ENCODE assay signal across 8 cellular contexts in the genomic region with DNA sequence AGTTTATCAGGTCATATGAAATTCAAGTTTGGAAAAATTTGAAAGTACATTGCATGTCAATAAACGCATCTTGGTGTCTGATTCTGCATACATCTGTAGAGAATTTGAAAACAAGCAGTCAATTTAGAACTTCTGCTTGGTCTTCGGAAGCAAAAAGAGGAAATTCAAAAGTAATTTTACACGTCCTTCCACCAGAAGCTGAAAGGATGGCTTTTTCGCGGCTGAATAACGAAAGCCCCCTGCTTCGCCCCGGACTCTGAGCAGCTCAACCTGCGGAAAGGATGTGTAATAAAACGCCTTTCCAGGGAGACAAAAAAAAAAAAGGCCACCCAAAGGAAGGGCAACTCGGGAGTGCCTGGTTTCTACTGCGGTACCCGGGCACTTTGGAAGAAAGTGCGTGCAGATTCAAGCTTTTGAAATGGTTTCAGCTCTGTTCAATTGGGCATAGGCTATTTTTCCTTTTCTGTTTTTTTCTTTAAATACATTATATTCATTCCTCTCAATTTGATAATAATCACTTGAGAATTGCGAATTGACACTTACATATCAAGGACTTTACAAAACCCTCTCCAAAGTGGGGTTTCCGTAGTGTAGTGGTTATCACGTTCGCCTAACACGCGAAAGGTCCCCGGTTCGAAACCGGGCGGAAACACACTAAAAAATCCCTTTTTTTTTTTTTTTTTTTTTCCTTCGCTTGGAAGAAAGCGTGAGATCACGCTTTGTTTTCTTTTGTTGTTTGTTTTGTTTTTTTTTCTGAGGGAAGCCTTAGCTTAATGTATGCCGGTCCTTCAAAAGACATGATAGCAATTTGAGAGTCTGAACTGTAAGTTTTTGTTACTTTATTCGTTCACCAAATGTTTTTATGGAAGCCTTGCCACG. TPM values are rescaled to one million over a fixed set of nuclear protein-coding genes. Genes with fewer than 3 reads are reported as not detected.
DNase-seq lines count a peak whose midpoint lies in the region; ATAC-seq and TF ChIP-seq lines count a peak whose summit lies in the region.

No MANE protein-coding gene starts in this region.

- H3K9me2 ChIP-seq in OCI-LY1 (ENCODE audit: low read depth, low read length): no peaks in the 10 kb centered on the region

- H3K9me3 ChIP-seq in OCI-LY1 (ENCODE audit: low read length): no peaks in the 10 kb centered on the region

- no peaks in the 10 kb centered on the region for H3K36me3 Mint-ChIP-seq in IgD-negative memory B cell
- peaks cover 62% of the 10 kb centered on the region for H3K36me3 Mint-ChIP-seq in stimulated activated effector memory CD8-positive, alpha-beta T cell treated with anti-CD3 and anti-CD28 coated beads, Interleukin-12 subunit alpha, Interleukin-12 subunit beta, amount 100 ng/mL, for 72 hours

- no peaks in the 10 kb centered on the region for H4K20me1 ChIP-seq in OCI-LY1 (ENCODE audit: insufficient read depth, low read length)

- H3K27me3 Mint-ChIP-seq in IgD-negative memory B cell: no peaks in the 10 kb centered on the region

- TF ChIP-seq CTCF in GM06990 (IDR thresholded peaks at IDR 0.05; ENCODE audit: insufficient read depth, low read length, poor library complexity, severe bottlenecking) (no peak), OCI-LY1 (IDR thresholded peaks at IDR 0.05; ENCODE audit: low read length) (no peak)

- peak overlapping the region; percentile 78 for H3K4me3 ChIP-seq in GM06990 (replicated peaks; ENCODE audit: low read depth, low read length)
- H3K4me3 ChIP-seq in OCI-LY1 (ENCODE audit: low read depth, low read length, poor library complexity, severe bottlenecking): peak overlapping the region; percentile 71

- peak; percentile 67 for DNase-seq in GM06990 (ENCODE audit: extremely low read depth, insufficient read length)
- DNase-seq in activated CD8-positive, alpha-beta memory T cell treated with anti-CD3 and anti-CD28 coated beads, Interleukin-2, amount 50 U/mL, for 48 hours: peak; percentile 81
- no peak for DNase-seq in epithelial cell of prostate (ENCODE audit: low read depth, low spot score)
- DNase-seq in middle frontal gyrus (ENCODE audit: extremely low spot score, low spot score): peak; percentile 81
- peak; percentile 62 to 85 for DNase-seq in stimulated activated effector memory CD8-positive, alpha-beta T cell treated with anti-CD3 and anti-CD28 coated beads, Interleukin-12 subunit alpha, Interleukin-12 subunit beta, amount 100 ng/mL, for 72 hours (ENCODE audit: low spot score in 2 of 2)

- H3K4me1 ChIP-seq in OCI-LY1 (ENCODE audit: insufficient read depth, low read length, severe bottlenecking): peaks cover 27% of the 10 kb centered on the region

- no peak for ATAC-seq in stimulated activated effector memory CD8-positive, alpha-beta T cell treated with anti-CD3 and anti-CD28 coated beads, Interleukin-12 subunit alpha, Interleukin-12 subunit beta, amount 100 ng/mL, for 72 hours
- ATAC-seq in GM21360 (IDR thresholded peaks at IDR 0.05; ENCODE audit: unreplicated experiment): no peak

- peaks cover 30 to 39% (median 31%) of the 10 kb centered on the region in 3 donors for H3K4me1 Mint-ChIP-seq in IgD-negative memory B cell
- peaks cover 33% of the 10 kb centered on the region for H3K4me1 Mint-ChIP-seq in stimulated activated effector memory CD8-positive, alpha-beta T cell treated with anti-CD3 and anti-CD28 coated beads, Interleukin-12 subunit alpha, Interleukin-12 subunit beta, amount 100 ng/mL, for 72 hours

- H3F3A ChIP-seq in OCI-LY1 (ENCODE audit: insufficient read depth, low read length): peaks cover 32% of the 10 kb centered on the region

- peak overlapping the region; percentile 97 to 100 (median 98) for H3K4me3 Mint-ChIP-seq in IgD-negative memory B cell
- H3K4me3 Mint-ChIP-seq in stimulated activated effector memory CD8-positive, alpha-beta T cell treated with anti-CD3 and anti-CD28 coated beads, Interleukin-12 subunit alpha, Interleukin-12 subunit beta, amount 100 ng/mL, for 72 hours: peak overlapping the region; percentile 97

- H3K9ac ChIP-seq in OCI-LY1 (ENCODE audit: low read length): peak overlapping the region; percentile 82

- no peaks in the 10 kb centered on the region for H3K27me3 ChIP-seq in GM06990 (replicated peaks; ENCODE audit: control insufficient read depth, insufficient read depth, low read length)
- H3K27me3 ChIP-seq in OCI-LY1 (ENCODE audit: insufficient read depth, low read length): no peaks in the 10 kb centered on the region

- no peaks in the 10 kb centered on the region for H3K9me3 Mint-ChIP-seq in IgD-negative memory B cell
- no peaks in the 10 kb centered on the region for H3K9me3 Mint-ChIP-seq in stimulated activated effector memory CD8-positive, alpha-beta T cell treated with anti-CD3 and anti-CD28 coated beads, Interleukin-12 subunit alpha, Interleukin-12 subunit beta, amount 100 ng/mL, for 72 hours

- peak overlapping the region; percentile 98 to 100 (median 99) for H3K27ac Mint-ChIP-seq in IgD-negative memory B cell
- H3K27ac Mint-ChIP-seq in stimulated activated effector memory CD8-positive, alpha-beta T cell treated with anti-CD3 and anti-CD28 coated beads, Interleukin-12 subunit alpha, Interleukin-12 subunit beta, amount 100 ng/mL, for 72 hours: peak overlapping the region; percentile 99

- peak overlapping the region; percentile 95 for H3K27ac ChIP-seq in OCI-LY1 (ENCODE audit: low read depth, low read length, poor library complexity, severe bottlenecking)
- peak overlapping the region; percentile 97 for H3K27ac ChIP-seq in epithelial cell of prostate

- peak overlapping the region; percentile 86 for H2AFZ ChIP-seq in OCI-LY1 (ENCODE audit: low read length)

- peaks cover 28% of the 10 kb centered on the region for H3K79me2 ChIP-seq in OCI-LY1 (ENCODE audit: insufficient read depth, low read length)

- peaks cover 1% of the 10 kb centered on the region for H3K36me3 ChIP-seq in GM06990 (ENCODE audit: control insufficient read depth, insufficient read depth, low read length)
- peaks cover 27% of the 10 kb centered on the region for H3K36me3 ChIP-seq in OCI-LY1 (ENCODE audit: insufficient read depth, low read length)

- peak overlapping the region; percentile 82 for H3K4me2 ChIP-seq in OCI-LY1 (ENCODE audit: low read length)

RNA-seq across cellular contexts. Expression of a gene that starts 1.3 kb away (rescaled TPM):
- 15.2 TPM for polyA plus RNA-seq in IgD-negative memory B cell

RNA-seq across cellular contexts. Expression of a gene that starts 2.5 kb away (rescaled TPM):
- 0.20 TPM for polyA plus RNA-seq in IgD-negative memory B cell

RNA-seq across cellular contexts. Expression of a gene that starts 7.0 kb away (rescaled TPM):
- polyA plus RNA-seq in IgD-negative memory B cell: 0.78 TPM

RNA-seq across cellular contexts. Expression of a gene that starts 40.8 kb away (rescaled TPM):
- not detected for polyA plus RNA-seq in IgD-negative memory B cell

RNA-seq across cellular contexts. Expression of a gene that starts 40.8 kb away (rescaled TPM):
- 0.60 TPM for polyA plus RNA-seq in IgD-negative memory B cell
